ENCODE assay signal across 28 cellular contexts in genomic region chr17:8467527-8467926, GRCh38. TPM values are rescaled to one million over a fixed set of nuclear protein-coding genes. Genes with fewer than 3 reads are reported as not detected.
A peak's percentile ranks its signal among the peaks of the same experiment; 100 is the strongest.
DNase-seq lines count a peak whose midpoint lies in the region; ATAC-seq, FAIRE-seq and TF ChIP-seq lines count a peak whose summit lies in the region.
"Had no signal": no experiment of that assay in that cellular context is flagged by ENCODE, and none has a peak within 500 bp of the region (broad histone marks: within the 10 kb centered on the region; RNA-seq: fewer than 3 reads in every experiment).

No MANE protein-coding gene starts in this region.

- BruUV-seq in endothelial cell of umbilical vein (replicated peaks; lab: Mats Ljungman, UMichigan) = TSS peak; percentile 48

- no peak overlapping the region for H3K9ac ChIP-seq in endothelial cell of umbilical vein (replicated peaks; ENCODE audit: extremely low read depth, insufficient read depth, low read length)

- H3K79me2 ChIP-seq in endothelial cell of umbilical vein (ENCODE audit: control insufficient read depth, insufficient read depth, low read length) = peaks cover 25% of the 10 kb centered on the region
- peaks cover 81% of the 10 kb centered on the region for H3K79me2 ChIP-seq in osteoblast (ENCODE audit: insufficient read depth, low read length)

- TF ChIP-seq POLR2A in endothelial cell of umbilical vein (IDR thresholded peaks at IDR 0.05; ENCODE audit: low read depth, low read length) = no peak

- H3K9me3 Mint-ChIP-seq in stimulated activated effector memory CD8-positive, alpha-beta T cell treated with anti-CD3 and anti-CD28 coated beads, Interleukin-12 subunit alpha, Interleukin-12 subunit beta, amount 100 ng/mL, for 72 hours = no peaks in the 10 kb centered on the region
- H3K9me3 Mint-ChIP-seq: naive thymus-derived CD8-positive, alpha-beta T cell; stimulated activated naive CD8-positive, alpha-beta T cell treated with anti-CD3 and anti-CD28 coated beads, Interleukin-15, amount 100 ng/mL, for 72 hours; T-helper 2 cell treated with Interferon-gamma antibody and Interleukin-4, amounts not matched to agents 5 μg/mL and 100 μg/mL, for 36 hours had no signal

- no peaks in the 10 kb centered on the region for H4K20me1 ChIP-seq in endothelial cell of umbilical vein (replicated peaks; ENCODE audit: control insufficient read depth, extremely low read depth, insufficient read depth, low read length)
- peaks cover 55% of the 10 kb centered on the region for H4K20me1 ChIP-seq in osteoblast (ENCODE audit: insufficient read depth, low read length)

- TF ChIP-seq CTCF in ascending aorta (IDR thresholded peaks at IDR 0.05) = no peak
- TF ChIP-seq CTCF in endothelial cell of umbilical vein (IDR thresholded peaks at IDR 0.05; ENCODE audit: extremely low read depth in 1 of 2, insufficient read depth in 1 of 2, low read depth in 1 of 2, low read length in 2 of 2) = no peak
- no peak for TF ChIP-seq CTCF in osteoblast (IDR thresholded peaks at IDR 0.05; ENCODE audit: extremely low read depth, low read depth, low read length)

- 4 to 12% methylated on average over 16 of the region's 16 CpGs for WGBS in aorta, 2 donors

- peaks cover 84% of the 10 kb centered on the region for H3K36me3 Mint-ChIP-seq in stimulated activated effector memory CD8-positive, alpha-beta T cell treated with anti-CD3 and anti-CD28 coated beads, Interleukin-12 subunit alpha, Interleukin-12 subunit beta, amount 100 ng/mL, for 72 hours

- no peak overlapping the region for H3K4me3 Mint-ChIP-seq in stimulated activated effector memory CD8-positive, alpha-beta T cell treated with anti-CD3 and anti-CD28 coated beads, Interleukin-12 subunit alpha, Interleukin-12 subunit beta, amount 100 ng/mL, for 72 hours
- H3K4me3 Mint-ChIP-seq: naive thymus-derived CD8-positive, alpha-beta T cell; stimulated activated naive CD8-positive, alpha-beta T cell treated with anti-CD3 and anti-CD28 coated beads, Interleukin-15, amount 100 ng/mL, for 72 hours; T-helper 2 cell treated with Interferon-gamma antibody and Interleukin-4, amounts not matched to agents 5 μg/mL and 100 μg/mL, for 36 hours had no signal

- H3K4me1 ChIP-seq in ascending aorta (peaks cover 11 to 84% of the 10 kb centered on the region in 2 donors), endothelial cell of umbilical vein (ENCODE audit: control insufficient read depth, extremely low read depth, insufficient read depth, low read length) (no peaks in the 10 kb centered on the region), osteoblast (ENCODE audit: insufficient read depth, low read length) (peaks cover 10% of the 10 kb centered on the region), aorta (ENCODE audit: control insufficient read depth in 1 of 2, insufficient read depth in 2 of 2, low read length in 2 of 2) (peaks cover 0 to 3% of the 10 kb centered on the region in 2 donors)

- H3K9me3 ChIP-seq in ascending aorta (no peaks in the 10 kb centered on the region), endothelial cell of umbilical vein (replicated peaks; ENCODE audit: control insufficient read depth, insufficient read depth, low read length) (no peaks in the 10 kb centered on the region), osteoblast (ENCODE audit: low read depth, low read length) (no peaks in the 10 kb centered on the region), aorta (ENCODE audit: control insufficient read depth, low read length) (no peaks in the 10 kb centered on the region)
- H3K9me3 ChIP-seq: BLaER1 treated with 17β-estradiol and CSF1 and Interleukin-3, amounts not matched to agents 10 nM and 100 nM; Peyer's patch; thyroid gland had no signal

- DNase-seq in ascending aorta (ENCODE audit: low spot score in 2 of 2) (no peak), endothelial cell of umbilical vein (ENCODE audit: low read depth, low spot score) (no peak), osteoblast (ENCODE audit: insufficient read length, low spot score, missing footprints) (no peak), aorta (no peak), NCI-H1694 (lab: John Stamatoyannopoulos, UW) (no peak), HPDE6-E6E7 (ENCODE audit: extremely low spot score) (no peak)
- no peak for DNase-seq in stimulated activated effector memory CD8-positive, alpha-beta T cell treated with anti-CD3 and anti-CD28 coated beads, Interleukin-12 subunit alpha, Interleukin-12 subunit beta, amount 100 ng/mL, for 72 hours (ENCODE audit: low spot score in 2 of 2)
- DNase-seq: activated CD4-positive, alpha-beta T cell treated with anti-CD3 and anti-CD28 coated beads, Interleukin-2, amount 50 U/mL, for 48 hours; activated CD4-positive, CD25-positive, alpha-beta regulatory T cell treated with anti-CD3 and anti-CD28 coated beads, Interleukin-2, amount 50 U/mL, for 72 hours; activated CD8-positive, alpha-beta memory T cell treated with anti-CD3 and anti-CD28 coated beads, Interleukin-2, amount 50 U/mL, for 4 hours; activated naive CD4-positive, alpha-beta T cell; DMS153; naive thymus-derived CD8-positive, alpha-beta T cell; NCI-H1417 treated with DMSO at 0.1 percent for 48 hours; NCI-H2081; NCI-H226; NCI-H69; retina; SHP77; stimulated activated CD4-positive, alpha-beta T cell treated with anti-CD3 and anti-CD28 coated beads, Interleukin-1b, Interleukin-23, amount 100 ng/mL, for 48 hours; stimulated activated naive CD8-positive, alpha-beta T cell treated with anti-CD3 and anti-CD28 coated beads, Interleukin-15, amount 100 ng/mL, for 72 hours; thyroid gland had no signal

- POLR2A ChIA-PET in endothelial cell of umbilical vein (lab: Charles Lee) = no interaction called here

- dilution Hi-C loops in endothelial cell of umbilical vein (cut with MboI; ENCODE audit: extremely low pct_ligation_motif_present, low sequenced_read_pairs) = no loop called here

- H2AFZ ChIP-seq in endothelial cell of umbilical vein (ENCODE audit: low read depth, low read length) = no peak overlapping the region
- no peak overlapping the region for H2AFZ ChIP-seq in osteoblast (ENCODE audit: low read length)

- H3K36me3 ChIP-seq in ascending aorta = peaks cover 10 to 31% of the 10 kb centered on the region in 2 donors
- peaks cover 11 to 35% of the 10 kb centered on the region in 2 experiments for H3K36me3 ChIP-seq in endothelial cell of umbilical vein (ENCODE audit: control insufficient read depth in 2 of 2, extremely low read depth in 1 of 2, insufficient read depth in 2 of 2, low read length in 2 of 2)
- H3K36me3 ChIP-seq in osteoblast (ENCODE audit: insufficient read depth, low read length) = peaks cover 68% of the 10 kb centered on the region
- H3K36me3 ChIP-seq in aorta (ENCODE audit: control insufficient read depth in 1 of 2, insufficient read depth in 2 of 2, low read length in 1 of 2) = no peaks in the 10 kb centered on the region

- no peak overlapping the region for H3K4me3 ChIP-seq in ascending aorta
- H3K4me3 ChIP-seq in endothelial cell of umbilical vein (replicated peaks in 1 of 3; ENCODE audit: insufficient read depth in 1 of 3, low read depth in 1 of 3, low read length in 3 of 3) = no peak overlapping the region
- no peak overlapping the region for H3K4me3 ChIP-seq in osteoblast (ENCODE audit: insufficient read depth, low read length)
- H3K4me3 ChIP-seq in aorta (ENCODE audit: low read length in 2 of 2) = no peak overlapping the region
- H3K4me3 ChIP-seq: BLaER1 treated with 17β-estradiol and CSF1 and Interleukin-3, amounts not matched to agents 10 nM and 100 nM; Peyer's patch; smooth muscle cell; thyroid gland had no signal

- H3K9me1 ChIP-seq in endothelial cell of umbilical vein (replicated peaks; ENCODE audit: control insufficient read depth, extremely low read depth, insufficient read depth, low read length) = no peaks in the 10 kb centered on the region

- peaks cover 29% of the 10 kb centered on the region for H3K4me1 Mint-ChIP-seq in stimulated activated effector memory CD8-positive, alpha-beta T cell treated with anti-CD3 and anti-CD28 coated beads, Interleukin-12 subunit alpha, Interleukin-12 subunit beta, amount 100 ng/mL, for 72 hours

- H3K27ac Mint-ChIP-seq in stimulated activated effector memory CD8-positive, alpha-beta T cell treated with anti-CD3 and anti-CD28 coated beads, Interleukin-12 subunit alpha, Interleukin-12 subunit beta, amount 100 ng/mL, for 72 hours = no peak overlapping the region
- H3K27ac Mint-ChIP-seq: T-helper 2 cell treated with Interferon-gamma antibody and Interleukin-4, amounts not matched to agents 5 μg/mL and 100 μg/mL, for 36 hours had no signal

- H3K27me3 ChIP-seq in ascending aorta (no peaks in the 10 kb centered on the region), endothelial cell of umbilical vein (ENCODE audit: control insufficient read depth in 2 of 2, insufficient read depth in 2 of 2, low read length in 2 of 2) (no peaks in the 10 kb centered on the region), osteoblast (ENCODE audit: insufficient read depth, low read length) (no peaks in the 10 kb centered on the region), aorta (ENCODE audit: control insufficient read depth in 1 of 2, insufficient read depth in 2 of 2, low read length in 1 of 2) (no peaks in the 10 kb centered on the region)
- H3K27me3 ChIP-seq: BLaER1 treated with 17β-estradiol and CSF1 and Interleukin-3, amounts not matched to agents 10 nM and 100 nM; Peyer's patch; thyroid gland had no signal

- peak overlapping the region; percentile 52 to 82 for H3K27ac ChIP-seq in ascending aorta
- H3K27ac ChIP-seq in endothelial cell of umbilical vein (ENCODE audit: insufficient read depth, low read depth, low read length) = no peak overlapping the region
- H3K27ac ChIP-seq in osteoblast (ENCODE audit: low read depth, low read length) = peak overlapping the region; percentile 29
- H3K27ac ChIP-seq in aorta (ENCODE audit: low read depth in 1 of 2, low read length in 2 of 2) = peak overlapping the region in 1 of 2 donors; percentile 61
- H3K27ac ChIP-seq: BLaER1 treated with 17β-estradiol and CSF1 and Interleukin-3, amounts not matched to agents 10 nM and 100 nM; epithelial cell of prostate; Peyer's patch; thyroid gland had no signal

- no peak for FAIRE-seq in endothelial cell of umbilical vein (lab: Jason Lieb, UNC)
- FAIRE-seq: keratinocyte had no signal

- no peak overlapping the region for H3K4me2 ChIP-seq in endothelial cell of umbilical vein (ENCODE audit: insufficient read depth, low read length)
- H3K4me2 ChIP-seq in osteoblast (ENCODE audit: insufficient read depth, low read length) = no peak overlapping the region
- H3K4me2 ChIP-seq: BLaER1 treated with 17β-estradiol and CSF1 and Interleukin-3, amounts not matched to agents 10 nM and 100 nM; smooth muscle cell had no signal

- CTCF ChIA-PET in endothelial cell of umbilical vein (lab: Charles Lee) = no interaction called here

- intact Hi-C loops in ascending aorta (cut with DNase I) = no loop called here
- intact Hi-C loops in endothelial cell of umbilical vein (cut with micrococcal nuclease) = no loop called here
- intact Hi-C loops in aorta (cut with DNase I) = no loop called here

- ATAC-seq in aorta (ENCODE audit: low FRiP score) = peak; percentile 27
- ATAC-seq in stimulated activated effector memory CD8-positive, alpha-beta T cell treated with anti-CD3 and anti-CD28 coated beads, Interleukin-12 subunit alpha, Interleukin-12 subunit beta, amount 100 ng/mL, for 72 hours = no peak
- ATAC-seq: naive thymus-derived CD8-positive, alpha-beta T cell; stimulated activated naive CD8-positive, alpha-beta T cell treated with anti-CD3 and anti-CD28 coated beads, Interleukin-15, amount 100 ng/mL, for 72 hours had no signal

RNA-seq across cellular contexts. Expression of gene NDEL1, which starts 31.8 kb away (rescaled TPM):
- total RNA-seq in ascending aorta (103 TPM), endothelial cell of umbilical vein (60.0 and 65.7 TPM in 2 replicates), osteoblast (69.8 and 72.8 TPM in 2 replicates), aorta (100 to 1,000 TPM; 110 to 135 TPM)
- polyA plus RNA-seq in endothelial cell of umbilical vein (87.4 and 93.0 TPM in 2 replicates), aorta (10 to 100 TPM; 52.3 to 79.3 TPM)
- polyA plus RNA-seq in endothelial cell of umbilical vein (2011; cell fraction: cytosol; rRNA removed) = 52.9 and 54.7 TPM in 2 replicates
- 106 and 118 TPM in 2 replicates for polyA plus RNA-seq in endothelial cell of umbilical vein (2011; cell fraction: nucleus; rRNA removed)
- 53.3 and 59.4 TPM in 2 replicates for polyA plus RNA-seq in endothelial cell of umbilical vein (2012)
- polyA minus RNA-seq in endothelial cell of umbilical vein = 59.7 and 66.7 TPM in 2 replicates
- 21.3 TPM for polyA minus RNA-seq in endothelial cell of umbilical vein (2011; cell fraction: cytosol; rRNA and poly(A)+ RNA removed)
- 80.1 and 92.6 TPM in 2 replicates for polyA minus RNA-seq in endothelial cell of umbilical vein (2011; cell fraction: nucleus; rRNA and poly(A)+ RNA removed)
